Comparison of ENCODE assay signal across 12 cellular contexts in genomic region chr1:226821719-226822085, GRCh38. TPM values are rescaled to one million over a fixed set of nuclear protein-coding genes. Genes with fewer than 3 reads are reported as not detected.
A peak's percentile ranks its signal among the peaks of the same experiment; 100 is the strongest.
DNase-seq lines count a peak whose midpoint lies in the region; ATAC-seq and TF ChIP-seq lines count a peak whose summit lies in the region.
"Had no signal": no experiment of that assay in that cellular context is flagged by ENCODE, and none has a peak within 500 bp of the region (broad histone marks: within the 10 kb centered on the region; RNA-seq: fewer than 3 reads in every experiment).

No MANE protein-coding gene starts in this region.

- no peak for TF ChIP-seq POLR2A in HCT116 (IDR thresholded peaks at IDR 0.05; ENCODE audit: borderline replicate concordance, extremely low read depth, insufficient read depth, insufficient read length)
- TF ChIP-seq POLR2A in stomach (IDR thresholded peaks at IDR 0.05), result no peak

- no peak overlapping the region for H3K27ac Mint-ChIP-seq in activated naive CD8-positive, alpha-beta T cell treated with anti-CD3 and anti-CD28 coated beads for 36 hours

- no peaks in the 10 kb centered on the region for H3K9me3 ChIP-seq in HCT116 (ENCODE audit: control insufficient read depth in 1 of 2, insufficient read depth in 1 of 2, low read depth in 1 of 2, low read length in 2 of 2)
- no peaks in the 10 kb centered on the region for H3K9me3 ChIP-seq in left lung
- H3K9me3 ChIP-seq in stomach, result no peaks in the 10 kb centered on the region

- no TSS peak for BruUV-seq in HCT116 (replicated peaks; lab: Mats Ljungman, UMichigan)

- H3K4me1 ChIP-seq in HCT116 (ENCODE audit: control insufficient read depth in 1 of 2, insufficient read depth in 2 of 2, low read length in 2 of 2) (peaks cover 7 to 33% of the 10 kb centered on the region in 2 experiments), left lung (peaks cover 0 to 20% of the 10 kb centered on the region in 2 donors), stomach (peaks cover 0 to 26% (median 6%) of the 10 kb centered on the region in 4 donors)

- H3K27ac ChIP-seq in HCT116 (ENCODE audit: low read depth, low read length) (no peak overlapping the region), left lung (peak overlapping the region; percentile 58 to 78), stomach (peak overlapping the region; percentile 27 to 93 (median 81))

- no peaks in the 10 kb centered on the region for H3K36me3 Mint-ChIP-seq in activated naive CD8-positive, alpha-beta T cell treated with anti-CD3 and anti-CD28 coated beads for 36 hours

- POLR2A ChIA-PET in HCT116 (lab: Charles Lee), result no interaction called here

- H3K9me3 Mint-ChIP-seq in activated naive CD8-positive, alpha-beta T cell treated with anti-CD3 and anti-CD28 coated beads for 36 hours, result no peaks in the 10 kb centered on the region

- TF ChIP-seq CTCF in HCT116 (IDR thresholded peaks at IDR 0.05 in 2 of 3, conservative IDR thresholded peaks at IDR 0.05 in 1 of 3; ENCODE audit: borderline replicate concordance in 1 of 3, insufficient read depth in 1 of 3, low read depth in 2 of 3, low read length in 2 of 3), result no peak
- no peak for TF ChIP-seq CTCF in cardiac fibroblast (IDR thresholded peaks at IDR 0.05; ENCODE audit: low read depth, low read length)
- no peak for TF ChIP-seq CTCF in left lung (IDR thresholded peaks at IDR 0.05)
- no peak for TF ChIP-seq CTCF in stomach (IDR thresholded peaks at IDR 0.05)

- 14 to 73% (median 48%) methylated on average over 1 of the region's 1 CpG for WGBS in stomach, 5 donors

- no peaks in the 10 kb centered on the region for H4K20me1 ChIP-seq in HCT116 (ENCODE audit: insufficient read depth)

- no peak overlapping the region for H3K4me3 ChIP-seq in HCT116 (replicated peaks in 1 of 2; ENCODE audit: low read depth in 1 of 2, low read length in 2 of 2)
- no peak overlapping the region for H3K4me3 ChIP-seq in cardiac fibroblast (replicated peaks in 1 of 2; ENCODE audit: low read depth in 2 of 2, low read length in 2 of 2)
- H3K4me3 ChIP-seq in left lung, result no peak overlapping the region
- no peak overlapping the region for H3K4me3 ChIP-seq in stomach

- no peak for TF ChIP-seq RAD21 in HCT116 (IDR thresholded peaks at IDR 0.05; ENCODE audit: low read depth)

- intact Hi-C loops in HCT116 (cut with micrococcal nuclease), result no loop called here
- intact Hi-C loops in left lung (cut with DNase I), result no loop called here
- intact Hi-C loops in stomach (cut with DNase I; ENCODE audit: low total_unique reads), result loop anchor here (10.0 kb wide), 1 partner anchor 87 kb away; the partner anchor contains the start of gene ITPKB

- H3K27me3 ChIP-seq in HCT116 (ENCODE audit: insufficient read depth, low read length), result no peaks in the 10 kb centered on the region
- H3K27me3 ChIP-seq in left lung, result no peaks in the 10 kb centered on the region
- no peaks in the 10 kb centered on the region for H3K27me3 ChIP-seq in stomach

- H3K4me2 ChIP-seq in HCT116 (ENCODE audit: low read length), result peak overlapping the region; percentile 42

- no peaks in the 10 kb centered on the region for H3K9me2 ChIP-seq in HCT116 (ENCODE audit: insufficient read depth)

- no peaks in the 10 kb centered on the region for H3K27me3 Mint-ChIP-seq in activated naive CD8-positive, alpha-beta T cell treated with anti-CD3 and anti-CD28 coated beads for 36 hours

- no peaks in the 10 kb centered on the region for H3K36me3 ChIP-seq in HCT116 (ENCODE audit: control insufficient read depth in 1 of 2, insufficient read depth in 2 of 2, low read length in 2 of 2)
- H3K36me3 ChIP-seq in left lung, result no peaks in the 10 kb centered on the region
- no peaks in the 10 kb centered on the region for H3K36me3 ChIP-seq in stomach

- CTCF ChIA-PET in HCT116 (lab: Charles Lee), result no interaction called here

- RAD21 ChIA-PET in HCT116 (lab: Charles Lee; ENCODE audit: low non-redundant PET in 1 of 2, low total read pairs in 2 of 2, uncharacterized antibody in 2 of 2, unreplicated experiment in 2 of 2), result no interaction called here

- ATAC-seq in HCT116 (no peak), left lung (peak; percentile 33)
- ATAC-seq in stimulated activated naive CD8-positive, alpha-beta T cell treated with anti-CD3 and anti-CD28 coated beads, Interleukin-15, Interleukin-2, amounts not matched to agents 100 U/mL and 50 U/mL, for 24 hours, result no peak

- no peak for DNase-seq in HCT116 (ENCODE audit: low read depth, low spot score)
- peak; percentile 25 to 34 for DNase-seq in cardiac fibroblast (ENCODE audit: low read depth in 2 of 2)
- no peak for DNase-seq in left lung
- no peak for DNase-seq in stomach
- DNase-seq in NAMALWA (ENCODE audit: low spot score), result no peak
- no peak for DNase-seq in activated naive CD8-positive, alpha-beta T cell treated with anti-CD3 and anti-CD28 coated beads for 36 hours
- DNase-seq in stimulated activated naive CD8-positive, alpha-beta T cell treated with anti-CD3 and anti-CD28 coated beads, Interleukin-15, Interleukin-2, amounts not matched to agents 100 U/mL and 50 U/mL, for 24 hours, result no peak
- DNase-seq in NCI-H446 treated with DMSO at 0.1 percent for 48 hours (lab: John Stamatoyannopoulos, UW), result no peak
- DNase-seq: activated CD4-positive, alpha-beta T cell treated with anti-CD3 and anti-CD28 coated beads for 48 hours; NCI-H2029 treated with DMSO at 0.1 percent for 48 hours; occipital lobe; SHP77 treated with DMSO at 0.1 percent for 48 hours had no signal

- peak overlapping the region; percentile 7; the same call in 1 of the 2 replicates for H3K9ac ChIP-seq in HCT116 (ENCODE audit: low read length)

- H3K4me3 Mint-ChIP-seq in activated naive CD8-positive, alpha-beta T cell treated with anti-CD3 and anti-CD28 coated beads for 36 hours, result no peak overlapping the region

- H2AFZ ChIP-seq in HCT116 (ENCODE audit: low read depth, low read length, poor library complexity, severe bottlenecking), result no peak overlapping the region

- peaks cover 19% of the 10 kb centered on the region for H3K4me1 Mint-ChIP-seq in activated naive CD8-positive, alpha-beta T cell treated with anti-CD3 and anti-CD28 coated beads for 36 hours

- no peak for TF ChIP-seq EP300 in stomach (IDR thresholded peaks at IDR 0.05)

- H3K79me2 ChIP-seq in HCT116 (ENCODE audit: insufficient read depth, low read length), result no peaks in the 10 kb centered on the region

TF ChIP-seq in HCT116, 20 proteins besides CTCF, POLR2A, EP300 and RAD21 (continues in another document):
- TF ChIP-seq, protein P1, sequence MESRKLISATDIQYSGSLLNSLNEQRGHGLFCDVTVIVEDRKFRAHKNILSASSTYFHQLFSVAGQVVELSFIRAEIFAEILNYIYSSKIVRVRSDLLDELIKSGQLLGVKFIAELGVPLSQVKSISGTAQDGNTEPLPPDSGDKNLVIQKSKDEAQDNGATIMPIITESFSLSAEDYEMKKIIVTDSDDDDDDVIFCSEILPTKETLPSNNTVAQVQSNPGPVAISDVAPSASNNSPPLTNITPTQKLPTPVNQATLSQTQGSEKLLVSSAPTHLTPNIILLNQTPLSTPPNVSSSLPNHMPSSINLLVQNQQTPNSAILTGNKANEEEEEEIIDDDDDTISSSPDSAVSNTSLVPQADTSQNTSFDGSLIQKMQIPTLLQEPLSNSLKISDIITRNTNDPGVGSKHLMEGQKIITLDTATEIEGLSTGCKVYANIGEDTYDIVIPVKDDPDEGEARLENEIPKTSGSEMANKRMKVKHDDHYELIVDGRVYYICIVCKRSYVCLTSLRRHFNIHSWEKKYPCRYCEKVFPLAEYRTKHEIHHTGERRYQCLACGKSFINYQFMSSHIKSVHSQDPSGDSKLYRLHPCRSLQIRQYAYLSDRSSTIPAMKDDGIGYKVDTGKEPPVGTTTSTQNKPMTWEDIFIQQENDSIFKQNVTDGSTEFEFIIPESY (IDR thresholded peaks at IDR 0.05; ENCODE audit: extremely low read depth, insufficient replicate concordance, low read length), result no peak
- TF ChIP-seq FOSL1 (IDR thresholded peaks at IDR 0.05; ENCODE audit: low read depth) (no peak), ZNF274 (IDR thresholded peaks at IDR 0.05; ENCODE audit: low read depth, low read length) (no peak), ELF1 (IDR thresholded peaks at IDR 0.05; ENCODE audit: borderline replicate concordance, low read depth) (no peak), SRF (IDR thresholded peaks at IDR 0.05; ENCODE audit: low read depth) (no peak), CBX3 (IDR thresholded peaks at IDR 0.05; ENCODE audit: low read depth) (no peak), EGR1 (IDR thresholded peaks at IDR 0.05; ENCODE audit: low read depth) (no peak), POLR2AphosphoS5 (IDR thresholded peaks at IDR 0.05; ENCODE audit: low read depth, low read length) (no peak), EZH2phosphoT487 (IDR thresholded peaks at IDR 0.05; ENCODE audit: borderline replicate concordance) (no peak), JUND (IDR thresholded peaks at IDR 0.05) (no peak), YY1 (IDR thresholded peaks at IDR 0.05; ENCODE audit: extremely low read depth, insufficient replicate concordance, low read depth, low read length) (no peak), MAX (IDR thresholded peaks at IDR 0.05) (no peak), CEBPB (IDR thresholded peaks at IDR 0.05; ENCODE audit: low read depth) (no peak)

RNA-seq across cellular contexts. Expression of gene PSEN2, which starts 48.7 kb away (rescaled TPM):
- total RNA-seq in HCT116 (2021; ENCODE audit: unreplicated experiment), result 28.5 TPM
- 12.8 and 14.0 TPM in 2 replicates for polyA plus RNA-seq in HCT116 (2012)
- 10 to 100 TPM; 20.2 to 24.8 TPM for total RNA-seq in left lung
- total RNA-seq in stomach, result 10 to 100 TPM in 4 of 5 donors, 1 to 10 TPM in 1; 2.7 to 36.2 (median 22.8) TPM
- 10 to 100 TPM in 1 of 3 donors, 1 to 10 TPM in 2; 6.3 to 11.8 (median 8.8) TPM for polyA plus RNA-seq in stomach
- 1 to 10 TPM; 3.9 to 4.6 TPM for total RNA-seq in activated naive CD8-positive, alpha-beta T cell treated with anti-CD3 and anti-CD28 coated beads for 36 hours

Comparison
In these comparisons a context has a peak if more than half of its experiments do, and no peak if none do; other contexts are left out.
1. DNase-seq: peak in cardiac fibroblast (2 of 2); none in HCT116 (single experiment), left lung (0 of 2), stomach (single experiment), NAMALWA (single experiment), activated naive CD8-positive, alpha-beta T cell treated with anti-CD3 and anti-CD28 coated beads for 36 hours (single experiment), stimulated activated naive CD8-positive, alpha-beta T cell treated with anti-CD3 and anti-CD28 coated beads, Interleukin-15, Interleukin-2, amounts not matched to agents 100 U/mL and 50 U/mL, for 24 hours (single experiment) and NCI-H446 treated with DMSO at 0.1 percent for 48 hours (single experiment).